ENCODE assay signal across 16 cellular contexts in the genomic region with DNA sequence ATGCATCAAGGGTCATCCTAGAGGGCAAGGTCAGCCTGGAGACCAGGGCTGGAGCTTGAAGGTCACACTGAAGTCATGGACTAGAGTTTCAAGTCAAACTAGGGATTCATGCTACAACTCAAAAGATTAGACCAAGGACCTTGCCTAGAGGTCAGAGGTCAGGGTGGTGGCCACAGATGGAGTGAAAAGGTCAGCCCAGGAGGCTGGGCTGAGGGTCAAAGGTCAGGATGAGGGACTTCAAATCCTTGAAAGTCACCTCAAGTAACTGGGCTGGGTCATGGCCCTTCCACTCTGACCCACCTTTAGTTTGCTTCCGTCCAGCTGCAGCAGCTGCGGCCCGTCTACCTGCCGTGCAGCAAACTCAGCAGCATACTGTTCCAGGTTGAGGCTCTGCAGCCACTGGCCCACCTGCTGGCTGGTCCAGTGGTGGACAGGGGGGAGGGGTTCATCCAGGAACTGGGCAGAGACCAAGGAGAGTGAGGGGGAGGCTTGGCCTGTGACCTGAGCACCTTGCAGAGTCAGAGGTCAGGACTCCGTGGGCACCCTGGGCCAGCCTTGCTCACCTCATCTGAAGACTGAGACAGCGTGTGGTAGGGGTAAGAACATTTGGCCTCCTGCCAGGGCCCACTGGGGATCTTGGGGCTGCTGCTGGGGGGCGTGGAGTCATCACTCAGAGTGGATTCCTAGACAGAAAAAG. TPM values are rescaled to one million over a fixed set of nuclear protein-coding genes. Genes with fewer than 3 reads are reported as not detected.
DNase-seq lines count a peak whose midpoint lies in the region; ATAC-seq, FAIRE-seq and TF ChIP-seq lines count a peak whose summit lies in the region.
"Had no signal": no experiment of that assay in that cellular context is flagged by ENCODE, and none has a peak within 500 bp of the region (broad histone marks: within the 10 kb centered on the region; RNA-seq: fewer than 3 reads in every experiment).

No MANE protein-coding gene starts in this region.

- RAD21 ChIA-PET in GM12878 (lab: Charles Lee; ENCODE audit: unreplicated experiment): interaction anchor here (0.8 to 2.1 kb wide), 4 partner anchors 16 to 58 kb away, joined by 3 to 19 read pairs (median 3); partner anchors contain the start of gene SAMD14

- H3K36me3 ChIP-seq in IMR-90 (ENCODE audit: control insufficient read depth, insufficient read depth, low read length): peaks cover 23% of the 10 kb centered on the region; the same call in 1 of the 2 replicates
- H3K36me3 ChIP-seq in GM12878 (ENCODE audit: control insufficient read depth in 2 of 2, insufficient read depth in 2 of 2, low read length in 1 of 2): no peaks in the 10 kb centered on the region
- H3K36me3 ChIP-seq in left ventricle myocardium inferior: peaks cover 16% of the 10 kb centered on the region
- peaks cover 0 to 15% of the 10 kb centered on the region in 2 donors for H3K36me3 ChIP-seq in psoas muscle (ENCODE audit: insufficient read depth in 1 of 2, low read depth in 1 of 2)
- H3K36me3 ChIP-seq in body of pancreas (replicated peaks in 1 of 2; ENCODE audit: insufficient read depth in 1 of 2, low read depth in 2 of 2): peaks cover 0 to under 1% of the 10 kb centered on the region in 2 donors
- no peaks in the 10 kb centered on the region for H3K36me3 ChIP-seq in hepatocyte (replicated peaks; ENCODE audit: insufficient read depth, low read depth)

- intact Hi-C loops in IMR-90 (cut with micrococcal nuclease): no loop called here
- intact Hi-C loops in GM12878 (cut with micrococcal nuclease; ENCODE audit: unreplicated experiment): no loop called here
- intact Hi-C loops in left ventricle myocardium inferior (cut with micrococcal nuclease): no loop called here
- intact Hi-C loops in psoas muscle (cut with DNase I): loop anchor here in 1 of 2 donors (5.0 kb wide), 1 partner anchor 34 kb away; no protein-coding TSS in a partner anchor
- intact Hi-C loops in body of pancreas (cut with DNase I): no loop called here

- H4K20me1 ChIP-seq in IMR-90 (ENCODE audit: insufficient read depth, low read length) (no peaks in the 10 kb centered on the region), GM12878 (ENCODE audit: control insufficient read depth, insufficient read depth) (no peaks in the 10 kb centered on the region), hepatocyte (ENCODE audit: insufficient read depth, poor library complexity, severe bottlenecking) (no peaks in the 10 kb centered on the region)

- SMC1A ChIA-PET in GM12878 (lab: Charles Lee; ENCODE audit: uncharacterized antibody, unreplicated experiment): interaction anchor here (1.3 to 2.2 kb wide), 3 partner anchors 20 to 48 kb away, joined by 3 to 10 read pairs (median 8); no protein-coding TSS in a partner anchor

- TF ChIP-seq CTCF in IMR-90 (conservative IDR thresholded peaks at IDR 0.05; ENCODE audit: low read depth, low read length): no peak
- TF ChIP-seq CTCF in GM12878 (IDR thresholded peaks at IDR 0.05 in 2 of 3, conservative IDR thresholded peaks at IDR 0.05 in 1 of 3; ENCODE audit: control insufficient read depth in 2 of 3, extremely low read depth in 1 of 3, insufficient read depth in 1 of 3, low read depth in 3 of 3, low read length in 3 of 3): no peak
- no peak for TF ChIP-seq CTCF in left ventricle myocardium inferior (IDR thresholded peaks at IDR 0.05; ENCODE audit: borderline replicate concordance)
- no peak for TF ChIP-seq CTCF in psoas muscle (IDR thresholded peaks at IDR 0.05)
- no peak for TF ChIP-seq CTCF in body of pancreas (IDR thresholded peaks at IDR 0.05)
- TF ChIP-seq CTCF in hepatocyte (IDR thresholded peaks at IDR 0.05; ENCODE audit: poor library complexity): no peak

- peaks cover 3% of the 10 kb centered on the region for H3K4me1 ChIP-seq in IMR-90 (ENCODE audit: control insufficient read depth, insufficient read depth, low read length)
- no peaks in the 10 kb centered on the region for H3K4me1 ChIP-seq in GM12878 (ENCODE audit: control insufficient read depth, insufficient read depth, low read length)
- H3K4me1 ChIP-seq in left ventricle myocardium inferior: peaks cover 82% of the 10 kb centered on the region
- peaks cover 44% of the 10 kb centered on the region for H3K4me1 ChIP-seq in psoas muscle
- H3K4me1 ChIP-seq in body of pancreas: peaks cover 36% of the 10 kb centered on the region
- H3K4me1 ChIP-seq in hepatocyte (ENCODE audit: insufficient read depth): peaks cover 11% of the 10 kb centered on the region

- H2BK120ac ChIP-seq in IMR-90 (ENCODE audit: low read depth, low read length): no peak overlapping the region

- no CpG with 5 or more reads among the region's 7 CpGs for WGBS in IMR-90 (ENCODE audit: extremely low coverage in 2 of 2, insufficient read length in 1 of 2), 2 experiments
- WGBS in GM12878 (ENCODE audit: insufficient coverage, insufficient replicate concordance, low lambda C conversion rate, missing lambda C conversion rate): 45% methylated on average over 7 of the region's 7 CpGs
- WGBS in psoas muscle, 3 donors: 68 to 83% (median 72%) methylated on average over 7 of the region's 7 CpGs
- WGBS in body of pancreas, 2 donors: 58 to 64% methylated on average over 4 to 6 of the region's 7 CpGs
- WGBS in hepatocyte (ENCODE audit: low lambda C conversion rate, missing lambda C conversion rate): 95% methylated on average over 7 of the region's 7 CpGs

- no peaks in the 10 kb centered on the region for H3K79me1 ChIP-seq in IMR-90 (ENCODE audit: low read depth in 1 of 2, low read length in 2 of 2)

- CTCF ChIA-PET in IMR-90 (lab: Yijun Ruan, JAX) (interaction anchor here (0.7 to 1.9 kb wide), 3 partner anchors 10 to 48 kb away, joined by 3 to 10 read pairs (median 4); no protein-coding TSS in a partner anchor), GM12878 (lab: Yijun Ruan, JAX) (interaction anchor here (0.8 to 3.1 kb wide), 29 partner anchors 9 to 284 kb away, joined by 3 to 38 read pairs (median 6); partner anchors contain the start of genes LRRC59, SAMD14, SGCA and TMEM92)

- no peak overlapping the region for H3K23ac ChIP-seq in IMR-90 (ENCODE audit: low read depth, low read length)

- H3K9ac ChIP-seq in IMR-90 (ENCODE audit: low read depth, low read length) (no peak overlapping the region), GM12878 (ENCODE audit: control insufficient read depth, insufficient read depth, low read length) (no peak overlapping the region)

- H2BK5ac ChIP-seq in IMR-90 (ENCODE audit: low read depth, low read length, poor library complexity, severe bottlenecking): no peak overlapping the region

- H3K14ac ChIP-seq in IMR-90 (replicated peaks; ENCODE audit: low read depth, low read length): no peak overlapping the region

- H3K9me1 ChIP-seq in IMR-90 (ENCODE audit: insufficient read depth, low read length): no peaks in the 10 kb centered on the region; the same call in 1 of the 2 replicates

- no peak overlapping the region for H3K4me2 ChIP-seq in IMR-90 (ENCODE audit: low read depth, low read length)
- no peak overlapping the region for H3K4me2 ChIP-seq in GM12878 (ENCODE audit: control insufficient read depth, insufficient read depth)
- H3K4me2 ChIP-seq in hepatocyte: no peak overlapping the region

- H3K27me3 ChIP-seq in IMR-90 (ENCODE audit: control insufficient read depth, insufficient read depth, low read length): no peaks in the 10 kb centered on the region
- peaks cover 3 to 4% of the 10 kb centered on the region in 2 experiments; a peak in 3 of 4 replicates for H3K27me3 ChIP-seq in GM12878 (replicated peaks in 1 of 2; ENCODE audit: control insufficient read depth in 2 of 2, insufficient read depth in 2 of 2, low read length in 1 of 2)
- H3K27me3 ChIP-seq in left ventricle myocardium inferior (ENCODE audit: low read depth): peaks cover 4% of the 10 kb centered on the region
- no peaks in the 10 kb centered on the region for H3K27me3 ChIP-seq in psoas muscle (ENCODE audit: insufficient read depth in 3 of 3, low read length in 2 of 3)
- no peaks in the 10 kb centered on the region for H3K27me3 ChIP-seq in body of pancreas
- no peaks in the 10 kb centered on the region for H3K27me3 ChIP-seq in hepatocyte

- TF ChIP-seq POLR2A in IMR-90 (IDR thresholded peaks at IDR 0.05; ENCODE audit: low read depth, low read length) (no peak), GM12878 (IDR thresholded peaks at IDR 0.05; ENCODE audit: low read depth, low read length) (0 out of 2 replicates have a peak, but pooled peaks have one; percentile 21), body of pancreas (IDR thresholded peaks at IDR 0.05) (no peak)

- H2AK9ac ChIP-seq in IMR-90 (replicated peaks; ENCODE audit: low read depth, low read length, poor library complexity): peak overlapping the region; percentile 9

- no peak overlapping the region for H4K8ac ChIP-seq in IMR-90 (ENCODE audit: low read depth in 2 of 2, low read length in 2 of 2)

- in situ Hi-C loops in IMR-90 (cut with MboI; ENCODE audit: low sequenced_read_pairs) (no loop called here), GM12878 (cut with MboI) (no loop called here)

- H3K4me3 ChIP-seq in IMR-90 (ENCODE audit: insufficient read depth, low read depth, low read length): no peak overlapping the region
- no peak overlapping the region for H3K4me3 ChIP-seq in GM12878
- H3K4me3 ChIP-seq in left ventricle myocardium inferior: no peak overlapping the region
- no peak overlapping the region for H3K4me3 ChIP-seq in psoas muscle
- H3K4me3 ChIP-seq in body of pancreas: no peak overlapping the region
- no peak overlapping the region for H3K4me3 ChIP-seq in hepatocyte

- H3K9me3 ChIP-seq in IMR-90 (ENCODE audit: control insufficient read depth, insufficient read depth, low read length) (no peaks in the 10 kb centered on the region), GM12878 (replicated peaks; ENCODE audit: control insufficient read depth, insufficient read depth, low read length) (no peaks in the 10 kb centered on the region), left ventricle myocardium inferior (replicated peaks) (no peaks in the 10 kb centered on the region), psoas muscle (no peaks in the 10 kb centered on the region), body of pancreas (no peaks in the 10 kb centered on the region), hepatocyte (ENCODE audit: low read depth) (no peaks in the 10 kb centered on the region)

- FAIRE-seq in GM12878 (lab: Jason Lieb, UNC): no peak
- FAIRE-seq: H54 had no signal

- ATAC-seq in IMR-90 (ENCODE audit: low read depth): no peak
- ATAC-seq in GM12878: no peak
- no peak for ATAC-seq in psoas muscle
- ATAC-seq in body of pancreas: no peak
- no peak for ATAC-seq in GM21717 (IDR thresholded peaks at IDR 0.05; ENCODE audit: unreplicated experiment)
- ATAC-seq: CD8-positive, alpha-beta T cell had no signal

- H2AFZ ChIP-seq in IMR-90 (replicated peaks; ENCODE audit: low read length, poor library complexity) (no peak overlapping the region), GM12878 (ENCODE audit: control insufficient read depth, low read depth, low read length) (no peak overlapping the region), hepatocyte (no peak overlapping the region)

- no peaks in the 10 kb centered on the region for H3K79me2 ChIP-seq in GM12878 (ENCODE audit: control insufficient read depth, insufficient read depth, low read length)
- H3K79me2 ChIP-seq in hepatocyte: no peaks in the 10 kb centered on the region

- POLR2A ChIA-PET in IMR-90 (lab: Charles Lee; ENCODE audit: unreplicated experiment): no interaction called here
- POLR2A ChIA-PET in GM12878 (lab: Charles Lee): no interaction called here

- H3K56ac ChIP-seq in IMR-90 (ENCODE audit: extremely low read depth, insufficient read depth, low read length): no peak overlapping the region

- no peak for DNase-seq in IMR-90
- no peak for DNase-seq in GM12878 (ENCODE audit: low read depth, low spot score)
- no peak for DNase-seq in left ventricle myocardium inferior
- DNase-seq in psoas muscle: no peak
- DNase-seq in body of pancreas: no peak
- DNase-seq in hepatocyte (ENCODE audit: low spot score): no peak
- no peak for DNase-seq in activated CD4-positive, alpha-beta T cell treated with anti-CD3 and anti-CD28 coated beads for 48 hours
- DNase-seq: CD8-positive, alpha-beta T cell; Kasumi-1; NCI-H2029; NCI-H2171 treated with DMSO at 0.1 percent for 48 hours; NCI-H82; SHP77 had no signal

- H2BK20ac ChIP-seq in IMR-90 (ENCODE audit: low read depth, low read length): no peak overlapping the region

- H3K27ac ChIP-seq in IMR-90 (ENCODE audit: insufficient read depth, low read length): no peak overlapping the region
- no peak overlapping the region for H3K27ac ChIP-seq in GM12878 (ENCODE audit: control insufficient read depth, insufficient read depth)
- H3K27ac ChIP-seq in left ventricle myocardium inferior (replicated peaks): peak overlapping the region; percentile 94
- H3K27ac ChIP-seq in psoas muscle: peak overlapping the region; percentile 98
- H3K27ac ChIP-seq in body of pancreas: no peak overlapping the region
- no peak overlapping the region for H3K27ac ChIP-seq in hepatocyte

- BruUV-seq in IMR-90 (replicated peaks; lab: Mats Ljungman, UMichigan) (no TSS peak), GM12878 (replicated peaks; lab: Mats Ljungman, UMichigan) (no TSS peak)

- H4K91ac ChIP-seq in IMR-90 (ENCODE audit: insufficient read depth, low read depth, low read length): no peak overlapping the region

- H2AK5ac ChIP-seq in IMR-90 (ENCODE audit: low read depth, low read length): no peak overlapping the region

- H4K5ac ChIP-seq in IMR-90 (ENCODE audit: low read depth, low read length): no peak overlapping the region

- H3K9me2 ChIP-seq in hepatocyte (replicated peaks; ENCODE audit: insufficient read depth): no peaks in the 10 kb centered on the region

- H2BK15ac ChIP-seq in IMR-90 (ENCODE audit: low read depth, low read length): no peak overlapping the region

- H3K18ac ChIP-seq in IMR-90 (ENCODE audit: low read depth, low read length): no peak overlapping the region

- TF ChIP-seq RAD21 in IMR-90 (IDR thresholded peaks at IDR 0.05; ENCODE audit: low read length) (no peak), GM12878 (IDR thresholded peaks at IDR 0.05; ENCODE audit: insufficient read depth, low read depth, low read length) (no peak)

- dilution Hi-C loops in IMR-90 (cut with HindIII; ENCODE audit: low sequenced_read_pairs, unreplicated experiment): no loop called here

- TF ChIP-seq EP300 in GM12878 (IDR thresholded peaks at IDR 0.05; ENCODE audit: borderline replicate concordance in 1 of 2, control insufficient read depth in 1 of 2, low read depth in 2 of 2, low read length in 2 of 2): no peak

- no peak overlapping the region for H3K4ac ChIP-seq in IMR-90 (ENCODE audit: low read depth, low read length)

RNA-seq across cellular contexts. Expression of gene SAMD14, which starts 16.2 kb away (rescaled TPM):
- total RNA-seq in IMR-90 (2012; rRNA removed) (1.4 TPM in 2 replicates), GM12878 (2014; rRNA removed) (0.17 and 0.22 TPM in 2 replicates), GM12878 (2014; rRNA removed; fragmentation: Illumina TruSeq; extraction: Trizol) (0.22 and 0.74 TPM in 2 replicates), GM12878 (2021) (1.3 and 1.7 TPM in 2 replicates), left ventricle myocardium inferior (1.6 TPM), psoas muscle (1 to 10 TPM in 3 of 4 donors, under 1 TPM in 1; 0.55 to 2.7 (median 1.3) TPM), body of pancreas (not detected), hepatocyte (2.4 and 3.1 TPM in 2 replicates)
- polyA plus RNA-seq in IMR-90 (2012; rRNA removed) (6.2 and 6.7 TPM in 2 replicates), GM12878 (2011; rRNA removed) (0.32 and 1.3 TPM in 2 replicates), GM12878 (2014; fragmentation: Illumina TruSeq; extraction: Trizol) (0.19 and 0.25 TPM in 2 replicates), GM12878 (2014; fragmentation: Nextera tagmentation; extraction: Ambion mirVana) (not detected), GM12878 (2014; rRNA removed) (0.51 and 1.4 TPM in 2 replicates), GM12878 (2016; fragmentation: Nextera tagmentation; extraction: Ambion mirVana) (under 1 TPM in 1 of 2 experiments, not detected in 1; 0.06 TPM), psoas muscle (1 to 10 TPM in 1 of 3 donors, under 1 TPM in 2; 0.64 to 1.3 (median 0.98) TPM), hepatocyte (3.1 and 4.2 TPM in 2 replicates)
- 2.7 and 5.4 TPM in 2 replicates for polyA plus RNA-seq in IMR-90 (2012; cell fraction: cytosol; rRNA removed)
- polyA plus RNA-seq in IMR-90 (2012; cell fraction: nucleus; rRNA removed; ENCODE audit: low replicate concordance): 20.9 and 34.4 TPM in 2 replicates
- 2.6 and 4.3 TPM in 2 replicates for total RNA-seq in GM12878 (2013; cell fraction: nucleolus; rRNA removed)
- polyA plus RNA-seq in GM12878 (2011; ENCODE audit: low read depth): 0.58 TPM
- polyA plus RNA-seq in GM12878 (2011; cell fraction: cytosol; rRNA removed): 0.51 and 1.2 TPM in 2 replicates
- 8.0 and 8.3 TPM in 2 replicates for polyA plus RNA-seq in GM12878 (2011; cell fraction: nucleus; rRNA removed)
- polyA plus RNA-seq in GM12878 (2012): 0.45 and 0.66 TPM in 2 replicates
- polyA minus RNA-seq in GM12878 (2011; rRNA and poly(A)+ RNA removed): 0.59 and 2.0 TPM in 2 replicates
- polyA minus RNA-seq in GM12878 (2011; cell fraction: cytosol; rRNA and poly(A)+ RNA removed): 0.73 TPM in 1 of 2 replicates, not detected in the other
- 1.1 and 1.8 TPM in 2 replicates for polyA minus RNA-seq in GM12878 (2011; cell fraction: nucleus; rRNA and poly(A)+ RNA removed)
- total RNA-seq: NCI-H460 had no signal

RNA-seq across cellular contexts. Expression of gene PDK2, which starts 18.6 kb away (rescaled TPM):
- total RNA-seq in IMR-90 (2012; rRNA removed): 26.7 and 38.0 TPM in 2 replicates
- polyA plus RNA-seq in IMR-90 (2012; rRNA removed): 104 and 113 TPM in 2 replicates
- 45.0 and 131 TPM in 2 replicates for polyA plus RNA-seq in IMR-90 (2012; cell fraction: cytosol; rRNA removed)
- polyA plus RNA-seq in IMR-90 (2012; cell fraction: nucleus; rRNA removed; ENCODE audit: low replicate concordance): 71.2 and 130 TPM in 2 replicates
- 16.9 and 18.0 TPM in 2 replicates for total RNA-seq in GM12878 (2013; cell fraction: nucleolus; rRNA removed)
- 9.7 and 12.3 TPM in 2 replicates for total RNA-seq in GM12878 (2014; rRNA removed)
- 6.5 and 8.6 TPM in 2 replicates for total RNA-seq in GM12878 (2014; rRNA removed; fragmentation: Illumina TruSeq; extraction: Trizol)
- 14.2 and 16.1 TPM in 2 replicates for total RNA-seq in GM12878 (2021)
- 4.5 TPM for polyA plus RNA-seq in GM12878 (2011; ENCODE audit: low read depth)
- 8.8 and 22.6 TPM in 2 replicates for polyA plus RNA-seq in GM12878 (2011; rRNA removed)
- 33.3 and 38.8 TPM in 2 replicates for polyA plus RNA-seq in GM12878 (2011; cell fraction: cytosol; rRNA removed)
- polyA plus RNA-seq in GM12878 (2011; cell fraction: nucleus; rRNA removed): 92.2 and 108 TPM in 2 replicates
- polyA plus RNA-seq in GM12878 (2012): 9.1 and 10.7 TPM in 2 replicates
- 9.8 and 12.3 TPM in 2 replicates for polyA plus RNA-seq in GM12878 (2014; fragmentation: Illumina TruSeq; extraction: Trizol)
- 1 to 10 TPM in 1 of 2 experiments, under 1 TPM in 1; 0.98 to 1.2 TPM for polyA plus RNA-seq in GM12878 (2014; fragmentation: Nextera tagmentation; extraction: Ambion mirVana)
- polyA plus RNA-seq in GM12878 (2014; rRNA removed): 9.6 and 16.0 TPM in 2 replicates
- 10 to 100 TPM; 17.5 to 20.2 TPM for polyA plus RNA-seq in GM12878 (2016; fragmentation: Nextera tagmentation; extraction: Ambion mirVana)
- polyA minus RNA-seq in GM12878 (2011; rRNA and poly(A)+ RNA removed): 22.7 and 37.5 TPM in 2 replicates
- polyA minus RNA-seq in GM12878 (2011; cell fraction: cytosol; rRNA and poly(A)+ RNA removed): 9.5 and 15.8 TPM in 2 replicates
- 16.0 and 35.1 TPM in 2 replicates for polyA minus RNA-seq in GM12878 (2011; cell fraction: nucleus; rRNA and poly(A)+ RNA removed)
- 206 TPM for total RNA-seq in left ventricle myocardium inferior
- total RNA-seq in psoas muscle: 100 to 1,000 TPM in 2 of 4 donors, 10 to 100 TPM in 2; 79.3 to 213 (median 110) TPM
- polyA plus RNA-seq in psoas muscle: 10 to 100 TPM; 50.3 to 99.4 (median 55.2) TPM
- 100 to 1,000 TPM in 1 of 2 donors, 10 to 100 TPM in 1; 27.0 to 119 TPM for total RNA-seq in body of pancreas
- 35.5 and 42.7 TPM in 2 replicates for total RNA-seq in hepatocyte
- polyA plus RNA-seq in hepatocyte: 55.8 and 56.9 TPM in 2 replicates

RNA-seq across cellular contexts. Expression of gene PPP1R9B, which starts 36.7 kb away (rescaled TPM):
- total RNA-seq in IMR-90 (2012; rRNA removed) (28.0 and 38.6 TPM in 2 replicates), GM12878 (2014; rRNA removed) (59.9 and 62.9 TPM in 2 replicates), GM12878 (2014; rRNA removed; fragmentation: Illumina TruSeq; extraction: Trizol) (35.9 and 39.6 TPM in 2 replicates), GM12878 (2021) (103 and 107 TPM in 2 replicates), left ventricle myocardium inferior (33.0 TPM), psoas muscle (10 to 100 TPM; 15.1 to 26.5 (median 18.4) TPM), body of pancreas (10 to 100 TPM; 20.0 to 31.0 TPM), hepatocyte (22.5 and 26.2 TPM in 2 replicates)
- polyA plus RNA-seq in IMR-90 (2012; rRNA removed) (23.0 and 25.8 TPM in 2 replicates), GM12878 (2011; rRNA removed) (30.2 and 44.4 TPM in 2 replicates), GM12878 (2014; fragmentation: Illumina TruSeq; extraction: Trizol) (17.9 and 35.4 TPM in 2 replicates), GM12878 (2014; fragmentation: Nextera tagmentation; extraction: Ambion mirVana) (under 1 TPM; 0.20 to 0.45 TPM), GM12878 (2014; rRNA removed) (52.0 and 58.7 TPM in 2 replicates), GM12878 (2016; fragmentation: Nextera tagmentation; extraction: Ambion mirVana) (1 to 10 TPM; 1.8 to 2.3 TPM), psoas muscle (10 to 100 TPM in 2 of 3 donors, 1 to 10 TPM in 1; 7.0 to 11.3 (median 11.0) TPM), hepatocyte (5.1 and 6.7 TPM in 2 replicates)
- 16.2 and 19.3 TPM in 2 replicates for polyA plus RNA-seq in IMR-90 (2012; cell fraction: cytosol; rRNA removed)
- 42.2 and 55.1 TPM in 2 replicates for polyA plus RNA-seq in IMR-90 (2012; cell fraction: nucleus; rRNA removed; ENCODE audit: low replicate concordance)
- total RNA-seq in GM12878 (2013; cell fraction: nucleolus; rRNA removed): 55.7 and 68.4 TPM in 2 replicates
- 21.7 TPM for polyA plus RNA-seq in GM12878 (2011; ENCODE audit: low read depth)
- 39.3 and 43.6 TPM in 2 replicates for polyA plus RNA-seq in GM12878 (2011; cell fraction: cytosol; rRNA removed)
- 75.0 and 144 TPM in 2 replicates for polyA plus RNA-seq in GM12878 (2011; cell fraction: nucleus; rRNA removed)
- 54.8 and 64.1 TPM in 2 replicates for polyA plus RNA-seq in GM12878 (2012)
- polyA minus RNA-seq in GM12878 (2011; rRNA and poly(A)+ RNA removed): 38.4 and 59.7 TPM in 2 replicates
- polyA minus RNA-seq in GM12878 (2011; cell fraction: cytosol; rRNA and poly(A)+ RNA removed): 36.3 and 36.8 TPM in 2 replicates
- polyA minus RNA-seq in GM12878 (2011; cell fraction: nucleus; rRNA and poly(A)+ RNA removed): 12.3 and 46.2 TPM in 2 replicates

RNA-seq across cellular contexts. Expression of gene SGCA, which starts 52.0 kb away (rescaled TPM):
- not detected in 2 replicates for total RNA-seq in IMR-90 (2012; rRNA removed)
- 0.19 and 0.55 TPM in 2 replicates for polyA plus RNA-seq in IMR-90 (2012; rRNA removed)
- polyA plus RNA-seq in IMR-90 (2012; cell fraction: cytosol; rRNA removed): 0.36 and 0.43 TPM in 2 replicates
- 0.34 TPM in 1 of 2 replicates, not detected in the other for polyA plus RNA-seq in IMR-90 (2012; cell fraction: nucleus; rRNA removed; ENCODE audit: low replicate concordance)
- 1.9 and 2.9 TPM in 2 replicates for total RNA-seq in GM12878 (2013; cell fraction: nucleolus; rRNA removed)
- total RNA-seq in GM12878 (2014; rRNA removed): 0.11 and 0.68 TPM in 2 replicates
- 0.27 TPM in 1 of 2 replicates, not detected in the other for total RNA-seq in GM12878 (2014; rRNA removed; fragmentation: Illumina TruSeq; extraction: Trizol)
- total RNA-seq in GM12878 (2021): 0.51 and 0.56 TPM in 2 replicates
- polyA plus RNA-seq in GM12878 (2011; ENCODE audit: low read depth): 0.52 TPM
- 0.24 and 0.81 TPM in 2 replicates for polyA plus RNA-seq in GM12878 (2011; rRNA removed)
- 0.54 and 1.2 TPM in 2 replicates for polyA plus RNA-seq in GM12878 (2011; cell fraction: cytosol; rRNA removed)
- 3.6 and 4.5 TPM in 2 replicates for polyA plus RNA-seq in GM12878 (2011; cell fraction: nucleus; rRNA removed)
- 1.2 and 1.9 TPM in 2 replicates for polyA plus RNA-seq in GM12878 (2012)
- polyA plus RNA-seq in GM12878 (2014; fragmentation: Illumina TruSeq; extraction: Trizol): 0.24 TPM in 1 of 2 replicates, not detected in the other
- polyA plus RNA-seq in GM12878 (2014; fragmentation: Nextera tagmentation; extraction: Ambion mirVana): under 1 TPM in 1 of 2 experiments, not detected in 1; 0.13 TPM
- polyA plus RNA-seq in GM12878 (2014; rRNA removed): 0.25 and 2.2 TPM in 2 replicates
- under 1 TPM in 1 of 2 experiments, not detected in 1; 0.50 TPM for polyA plus RNA-seq in GM12878 (2016; fragmentation: Nextera tagmentation; extraction: Ambion mirVana)
- 0.29 and 1.1 TPM in 2 replicates for polyA minus RNA-seq in GM12878 (2011; rRNA and poly(A)+ RNA removed)
- polyA minus RNA-seq in GM12878 (2011; cell fraction: cytosol; rRNA and poly(A)+ RNA removed): not detected in 2 replicates
- polyA minus RNA-seq in GM12878 (2011; cell fraction: nucleus; rRNA and poly(A)+ RNA removed): 0.36 TPM in 1 of 2 replicates, not detected in the other
- 137 TPM for total RNA-seq in left ventricle myocardium inferior
- 100 to 1,000 TPM; 245 to 291 (median 266) TPM for total RNA-seq in psoas muscle
- 100 to 1,000 TPM; 120 to 254 (median 151) TPM for polyA plus RNA-seq in psoas muscle
- total RNA-seq in body of pancreas: 1 to 10 TPM in 1 of 2 donors, not detected in 1; 1.3 TPM
- total RNA-seq in hepatocyte: 0.37 TPM in 1 of 2 replicates, not detected in the other
- 0.83 and 2.2 TPM in 2 replicates for polyA plus RNA-seq in hepatocyte
- total RNA-seq: NCI-H460 had no signal

RNA-seq across cellular contexts. Expression of gene ITGA3, which starts 57.9 kb away (rescaled TPM):
- 78.0 and 80.0 TPM in 2 replicates for total RNA-seq in IMR-90 (2012; rRNA removed)
- 202 and 213 TPM in 2 replicates for polyA plus RNA-seq in IMR-90 (2012; rRNA removed)
- polyA plus RNA-seq in IMR-90 (2012; cell fraction: cytosol; rRNA removed): 91.6 and 164 TPM in 2 replicates
- 230 and 543 TPM in 2 replicates for polyA plus RNA-seq in IMR-90 (2012; cell fraction: nucleus; rRNA removed; ENCODE audit: low replicate concordance)
- total RNA-seq in GM12878 (2013; cell fraction: nucleolus; rRNA removed): 22.3 and 23.3 TPM in 2 replicates
- 10.3 and 13.4 TPM in 2 replicates for total RNA-seq in GM12878 (2014; rRNA removed)
- total RNA-seq in GM12878 (2014; rRNA removed; fragmentation: Illumina TruSeq; extraction: Trizol): 6.6 and 6.9 TPM in 2 replicates
- 12.5 and 14.3 TPM in 2 replicates for total RNA-seq in GM12878 (2021)
- polyA plus RNA-seq in GM12878 (2011; ENCODE audit: low read depth): 1.8 TPM
- polyA plus RNA-seq in GM12878 (2011; rRNA removed): 4.3 and 6.9 TPM in 2 replicates
- polyA plus RNA-seq in GM12878 (2011; cell fraction: cytosol; rRNA removed): 10.9 and 12.4 TPM in 2 replicates
- polyA plus RNA-seq in GM12878 (2011; cell fraction: nucleus; rRNA removed): 28.4 and 35.6 TPM in 2 replicates
- polyA plus RNA-seq in GM12878 (2012): 3.0 and 3.2 TPM in 2 replicates
- polyA plus RNA-seq in GM12878 (2014; fragmentation: Illumina TruSeq; extraction: Trizol): 3.8 and 6.6 TPM in 2 replicates
- under 1 TPM; 0.29 to 0.86 TPM for polyA plus RNA-seq in GM12878 (2014; fragmentation: Nextera tagmentation; extraction: Ambion mirVana)
- 7.1 and 10.5 TPM in 2 replicates for polyA plus RNA-seq in GM12878 (2014; rRNA removed)
- polyA plus RNA-seq in GM12878 (2016; fragmentation: Nextera tagmentation; extraction: Ambion mirVana): 1 to 10 TPM; 4.0 to 4.6 TPM
- 15.2 and 22.9 TPM in 2 replicates for polyA minus RNA-seq in GM12878 (2011; rRNA and poly(A)+ RNA removed)
- polyA minus RNA-seq in GM12878 (2011; cell fraction: cytosol; rRNA and poly(A)+ RNA removed): 12.0 and 17.7 TPM in 2 replicates
- 20.2 and 36.4 TPM in 2 replicates for polyA minus RNA-seq in GM12878 (2011; cell fraction: nucleus; rRNA and poly(A)+ RNA removed)
- 17.0 TPM for total RNA-seq in left ventricle myocardium inferior
- 10 to 100 TPM in 3 of 4 donors, 1 to 10 TPM in 1; 7.8 to 21.9 (median 15.0) TPM for total RNA-seq in psoas muscle
- 10 to 100 TPM in 1 of 3 donors, 1 to 10 TPM in 2; 4.9 to 21.5 (median 5.6) TPM for polyA plus RNA-seq in psoas muscle
- 10 to 100 TPM; 31.0 to 36.3 TPM for total RNA-seq in body of pancreas
- total RNA-seq in hepatocyte: 26.3 and 28.5 TPM in 2 replicates
- polyA plus RNA-seq in hepatocyte: 32.8 and 43.4 TPM in 2 replicates

Comparison
In these comparisons a context has a peak if more than half of its experiments do, and no peak if none do; other contexts are left out.
1. H3K27ac ChIP-seq: peak in left ventricle myocardium inferior (single experiment) and psoas muscle (single experiment); none in IMR-90 (single experiment), GM12878 (single experiment), body of pancreas (0 of 4) and hepatocyte (single experiment).